8 cellular contexts compared by ENCODE assay signal in the genomic region with DNA sequence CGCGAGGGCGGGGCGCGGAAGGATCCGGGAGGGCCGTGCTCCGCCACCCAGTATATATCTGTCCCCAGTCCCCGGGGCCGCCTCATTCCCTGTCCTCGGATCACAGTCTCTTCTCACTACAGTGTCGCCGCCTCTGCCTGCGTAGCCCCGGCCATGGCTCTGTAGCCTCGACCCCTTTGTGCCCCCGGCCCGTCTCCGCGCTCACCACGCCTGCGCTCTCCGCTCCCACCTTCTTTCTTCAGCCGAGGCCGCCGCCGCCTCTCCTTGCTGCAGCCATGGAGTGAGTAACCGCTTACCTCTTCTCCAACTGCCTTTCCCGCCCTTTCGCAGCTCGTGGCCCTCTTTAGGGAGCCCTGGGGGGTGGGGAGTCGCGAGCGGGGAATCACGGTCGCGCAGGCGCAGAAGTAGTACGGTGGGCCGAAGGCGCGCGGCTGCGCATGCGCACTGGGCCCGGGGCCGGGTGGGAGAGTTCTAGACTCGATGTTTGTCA. TPM values are rescaled to one million over a fixed set of nuclear protein-coding genes. Genes with fewer than 3 reads are reported as not detected.
DNase-seq lines count a peak whose midpoint lies in the region; ATAC-seq and TF ChIP-seq lines count a peak whose summit lies in the region.

A gene with protein sequence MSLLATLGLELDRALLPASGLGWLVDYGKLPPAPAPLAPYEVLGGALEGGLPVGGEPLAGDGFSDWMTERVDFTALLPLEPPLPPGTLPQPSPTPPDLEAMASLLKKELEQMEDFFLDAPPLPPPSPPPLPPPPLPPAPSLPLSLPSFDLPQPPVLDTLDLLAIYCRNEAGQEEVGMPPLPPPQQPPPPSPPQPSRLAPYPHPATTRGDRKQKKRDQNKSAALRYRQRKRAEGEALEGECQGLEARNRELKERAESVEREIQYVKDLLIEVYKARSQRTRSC (plus strand): TSS at position 85 of the 490 bp plus-strand sequence. CDS start 1,646 bp downstream, outside the sequence.
Gene NUP62 (minus strand): TSS at position 384 of the 490 bp plus-strand sequence. CDS start 19,697 bp downstream, outside the sequence.

- no peak for TF ChIP-seq CTCF in CD4-positive, alpha-beta T cell (IDR thresholded peaks at IDR 0.05)

- peak; percentile 86 to 95 (median 90) for DNase-seq in CD4-positive, alpha-beta T cell
- DNase-seq in HK-2 (ENCODE audit: unreplicated experiment) (peak; percentile 90), NCI-H82 (lab: John Stamatoyannopoulos, UW) (peak; percentile 97), medulla oblongata (ENCODE audit: extremely low spot score) (peak; percentile 87)
- DNase-seq in activated CD8-positive, alpha-beta memory T cell treated with anti-CD3 and anti-CD28 coated beads for 1 hour (ENCODE audit: extremely low read depth in 1 of 2, low read depth in 1 of 2), result peak; percentile 75 to 92
- peak; percentile 87 for DNase-seq in effector CD4-positive, alpha-beta T cell
- peak; percentile 92 for DNase-seq in stimulated activated CD8-positive, alpha-beta memory T cell treated with anti-CD3 and anti-CD28 coated beads, Interleukin-12 subunit alpha, Interleukin-12 subunit beta, amount 100 ng/mL, for 1 hour (ENCODE audit: low read depth)

- H3K27ac ChIP-seq in CD4-positive, alpha-beta T cell (ENCODE audit: low read depth, low read length), result peak within 1 kb of the TSS; percentile 93

- no peaks in the 10 kb centered on the region for H3K9me3 Mint-ChIP-seq in CD4-positive, alpha-beta T cell

- CTCF ChIA-PET in CD4-positive, alpha-beta T cell (lab: Charles Lee), result interaction anchor here (0.9 to 1.3 kb wide), 3 partner anchors 11 to 39 kb away, joined by 3 to 10 read pairs (median 4); no protein-coding TSS in a partner anchor

- H3K9me3 ChIP-seq in CD4-positive, alpha-beta T cell (ENCODE audit: control insufficient read depth, low read length), result no peaks in the 10 kb centered on the region

- intact Hi-C loops in CD4-positive, alpha-beta T cell (cut with DNase I, micrococcal nuclease), result loop anchor here in 1 of 2 experiments (1.0 to 5.0 kb wide), 5 partner anchors 38 to 163 kb away; partner anchors contain the start of genes AKT1S1, MED25, TBC1D17 and VRK3

- H3K4me1 Mint-ChIP-seq in CD4-positive, alpha-beta T cell (ENCODE audit: low read depth), result peaks cover 66% of the 10 kb centered on the region

- H3K4me3 Mint-ChIP-seq in CD4-positive, alpha-beta T cell, result peak within 1 kb of the TSS; percentile 99

- H3K27ac Mint-ChIP-seq in CD4-positive, alpha-beta T cell, result peak within 1 kb of the TSS; percentile 96

- peaks cover 5% of the 10 kb centered on the region for H3K27me3 Mint-ChIP-seq in CD4-positive, alpha-beta T cell

- POLR2A ChIA-PET in CD4-positive, alpha-beta T cell (lab: Charles Lee), result interaction anchor here (0.7 to 2.6 kb wide), 15 partner anchors 17 to 940 kb away, joined by 3 to 41 read pairs (median 6); partner anchors contain the start of genes AKT1S1, AP2A1, IL4I1 and MED25

- peaks cover 46% of the 10 kb centered on the region for H3K36me3 Mint-ChIP-seq in CD4-positive, alpha-beta T cell (ENCODE audit: low read depth)

- peak; percentile 2 for ATAC-seq in CD4-positive, alpha-beta T cell (ENCODE audit: poor library complexity)
- ATAC-seq in GM19452 (IDR thresholded peaks at IDR 0.05; ENCODE audit: unreplicated experiment), result peak; percentile 45

- H3K27me3 ChIP-seq in CD4-positive, alpha-beta T cell (ENCODE audit: control insufficient read depth, insufficient read depth, low read length), result no peaks in the 10 kb centered on the region

RNA-seq across cellular contexts. Expression of the first gene that starts in this region (rescaled TPM):
- total RNA-seq in CD4-positive, alpha-beta T cell, result 10 to 100 TPM; 16.3 to 19.1 TPM

RNA-seq across cellular contexts. Expression of gene NUP62, which starts in this region (rescaled TPM):
- 10 to 100 TPM; 19.2 to 21.7 TPM for total RNA-seq in CD4-positive, alpha-beta T cell

Comparison
In these comparisons a context has a peak if more than half of its experiments do, and no peak if none do; other contexts are left out.
1. Peak in every context shown above with its lines: DNase-seq, ATAC-seq and H3K27ac ChIP-seq.